In the genomic region with DNA sequence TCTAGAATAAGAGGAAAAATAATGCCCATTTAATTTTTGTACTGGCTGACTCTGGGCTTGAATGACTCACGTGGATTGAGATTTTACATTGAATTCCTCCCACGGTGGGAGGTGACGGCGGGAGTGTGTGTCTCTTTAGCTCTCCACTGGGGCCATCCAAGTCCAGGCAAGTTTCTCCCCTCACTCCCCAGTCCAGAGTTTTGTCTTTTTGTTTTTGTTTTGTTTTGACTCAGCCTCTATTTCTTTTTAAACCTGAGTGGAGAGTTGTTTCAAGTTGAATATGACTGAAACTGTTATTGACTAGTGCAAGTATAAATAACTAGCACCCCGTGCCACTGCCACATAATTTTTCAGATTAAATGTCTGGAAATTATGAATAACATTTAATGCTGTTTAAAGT, we compare ENCODE assay signal across 8 cellular contexts. TPM values are rescaled to one million over a fixed set of nuclear protein-coding genes. Genes with fewer than 3 reads are reported as not detected.
DNase-seq lines count a peak whose midpoint lies in the region; ATAC-seq and TF ChIP-seq lines count a peak whose summit lies in the region.

No MANE protein-coding gene starts in this region.

- no peaks in the 10 kb centered on the region; the same call in 1 of the 2 replicates for H3K36me3 ChIP-seq in BLaER1
- H3K36me3 ChIP-seq in Loucy (ENCODE audit: insufficient read depth, low read length), result no peaks in the 10 kb centered on the region
- no peaks in the 10 kb centered on the region for H3K36me3 ChIP-seq in tibial nerve

- no peaks in the 10 kb centered on the region for H3K9me3 Mint-ChIP-seq in endothelial cell (ENCODE audit: unreplicated experiment)
- no peaks in the 10 kb centered on the region for H3K9me3 Mint-ChIP-seq in effector memory CD8-positive, alpha-beta T cell

- DNase-seq in endothelial cell (ENCODE audit: low spot score), result no peak
- DNase-seq in tibial nerve (ENCODE audit: low spot score in 2 of 2), result no peak
- DNase-seq in effector memory CD8-positive, alpha-beta T cell, result no peak
- no peak for DNase-seq in NCI-H748 treated with DMSO at 0.1 percent for 48 hours (lab: John Stamatoyannopoulos, UW)

- WGBS in tibial nerve, 2 donors, result 54 to 56% methylated on average over 5 of the region's 5 CpGs

- H3K27ac ChIP-seq in BLaER1, result 0 out of 2 replicates have a peak overlapping the region, but pooled peaks have one; percentile 52
- H3K27ac ChIP-seq in tibial nerve, result peak overlapping the region in 1 of 4 donors; percentile 49

- H2AFZ ChIP-seq in Loucy (ENCODE audit: low read length), result no peak overlapping the region

- peaks cover 4% of the 10 kb centered on the region for H3K36me3 Mint-ChIP-seq in endothelial cell (ENCODE audit: low read depth, unreplicated experiment)
- no peaks in the 10 kb centered on the region for H3K36me3 Mint-ChIP-seq in effector memory CD8-positive, alpha-beta T cell (ENCODE audit: insufficient read depth)

- H4K20me1 ChIP-seq in BLaER1 (no peaks in the 10 kb centered on the region), Loucy (ENCODE audit: insufficient read depth, low read length, poor library complexity, severe bottlenecking) (no peaks in the 10 kb centered on the region)

- no peaks in the 10 kb centered on the region for H3K27me3 ChIP-seq in BLaER1
- H3K27me3 ChIP-seq in Loucy (ENCODE audit: insufficient read depth, low read length, poor library complexity, severe bottlenecking), result no peaks in the 10 kb centered on the region
- H3K27me3 ChIP-seq in tibial nerve, result no peaks in the 10 kb centered on the region

- no peak for TF ChIP-seq POLR2A in tibial nerve (IDR thresholded peaks at IDR 0.05)

- H3K27me3 Mint-ChIP-seq in endothelial cell (ENCODE audit: unreplicated experiment), result no peaks in the 10 kb centered on the region
- H3K27me3 Mint-ChIP-seq in effector memory CD8-positive, alpha-beta T cell, result no peaks in the 10 kb centered on the region

- peak overlapping the region; percentile 94 for H3K27ac Mint-ChIP-seq in endothelial cell (ENCODE audit: unreplicated experiment)
- no peak overlapping the region for H3K27ac Mint-ChIP-seq in effector memory CD8-positive, alpha-beta T cell

- TF ChIP-seq CTCF in Loucy (conservative IDR thresholded peaks at IDR 0.05; ENCODE audit: low read length), result no peak
- TF ChIP-seq CTCF in endothelial cell (IDR thresholded peaks at IDR 0.05; ENCODE audit: unreplicated experiment), result no peak
- no peak for TF ChIP-seq CTCF in tibial nerve (IDR thresholded peaks at IDR 0.05)

- no peak for TF ChIP-seq EP300 in tibial nerve (IDR thresholded peaks at IDR 0.05)

- H3K79me2 ChIP-seq in Loucy (ENCODE audit: insufficient read depth, low read length), result no peaks in the 10 kb centered on the region

- H3K4me3 Mint-ChIP-seq in endothelial cell (ENCODE audit: unreplicated experiment), result peak overlapping the region; percentile 25
- peak overlapping the region in 1 of 2 donors; percentile 59 for H3K4me3 Mint-ChIP-seq in effector memory CD8-positive, alpha-beta T cell

- ATAC-seq in GM19452 (IDR thresholded peaks at IDR 0.05; ENCODE audit: unreplicated experiment), result peak; percentile 69
- ATAC-seq in HG02623 (IDR thresholded peaks at IDR 0.05; ENCODE audit: unreplicated experiment), result no peak
- no peak for ATAC-seq in effector memory CD8-positive, alpha-beta T cell (replicated peaks)

- H3K4me1 ChIP-seq in BLaER1 (peaks cover 82% of the 10 kb centered on the region), Loucy (ENCODE audit: insufficient read depth, low read length, poor library complexity, severe bottlenecking) (peaks cover 14% of the 10 kb centered on the region), tibial nerve (peaks cover 0 to 37% (median 0%) of the 10 kb centered on the region in 4 donors)

- no peaks in the 10 kb centered on the region for H3F3A ChIP-seq in Loucy (ENCODE audit: low read depth)

- H3K4me3 ChIP-seq in BLaER1, result no peak overlapping the region
- H3K4me3 ChIP-seq in Loucy (ENCODE audit: low read length, poor library complexity, severe bottlenecking), result no peak overlapping the region
- no peak overlapping the region for H3K4me3 ChIP-seq in tibial nerve

- peaks cover 36% of the 10 kb centered on the region for H3K4me1 Mint-ChIP-seq in endothelial cell (ENCODE audit: unreplicated experiment)
- peaks cover 8 to 23% of the 10 kb centered on the region in 2 donors for H3K4me1 Mint-ChIP-seq in effector memory CD8-positive, alpha-beta T cell (ENCODE audit: low read depth in 2 of 2)

- H3K9me3 ChIP-seq in BLaER1 (peaks cover 7% of the 10 kb centered on the region), Loucy (ENCODE audit: insufficient read depth, low read depth, low read length) (no peaks in the 10 kb centered on the region), tibial nerve (no peaks in the 10 kb centered on the region)

- no peaks in the 10 kb centered on the region for H3K9me2 ChIP-seq in Loucy (replicated peaks; ENCODE audit: low read depth, low read length)

- H3K9ac ChIP-seq in BLaER1, result no peak overlapping the region
- peak overlapping the region; percentile 58 for H3K9ac ChIP-seq in Loucy (ENCODE audit: low read depth, low read length, poor library complexity, severe bottlenecking)

- peak overlapping the region; percentile 77 for H3K4me2 ChIP-seq in BLaER1
- H3K4me2 ChIP-seq in Loucy (ENCODE audit: low read depth, low read length, poor library complexity, severe bottlenecking), result peak overlapping the region; percentile 75

RNA-seq across cellular contexts. Expression of a gene that starts 13.6 kb away (rescaled TPM):
- total RNA-seq in endothelial cell (ENCODE audit: unreplicated experiment) (54.6 TPM), tibial nerve (100 to 1,000 TPM in 1 of 4 donors, 10 to 100 TPM in 3; 35.6 to 106 (median 72.9) TPM)

RNA-seq across cellular contexts. Expression of a gene that starts 41.9 kb away (rescaled TPM):
- total RNA-seq in endothelial cell (ENCODE audit: unreplicated experiment) (7.3 TPM), tibial nerve (10 to 100 TPM in 1 of 4 donors, 1 to 10 TPM in 3; 3.1 to 16.2 (median 4.6) TPM)
